ENCODE assay signal across 19 cellular contexts in the genomic region with DNA sequence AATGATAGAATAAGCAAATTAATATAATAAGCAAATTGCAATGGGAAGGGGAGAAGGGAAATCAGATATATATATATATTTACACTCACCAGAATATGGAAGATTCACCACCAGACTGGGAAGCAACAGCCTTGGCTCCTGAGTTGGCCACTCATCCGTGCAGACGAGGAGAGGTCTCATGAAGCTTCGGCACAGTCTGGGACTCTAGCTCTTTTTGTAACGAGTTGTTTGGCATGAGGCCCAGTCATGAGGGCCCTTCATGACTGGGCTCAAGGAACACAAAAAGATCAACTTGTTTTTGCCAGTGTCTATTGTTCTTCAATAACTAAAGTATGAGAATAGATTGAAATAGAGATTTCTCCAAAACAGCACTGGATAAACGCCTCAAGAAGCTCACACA.
DNase-seq lines count a peak whose midpoint lies in the region; ATAC-seq lines count a peak whose summit lies in the region.
"Had no signal": no experiment of that assay in that cellular context is flagged by ENCODE, and none has a peak within 500 bp of the region (broad histone marks: within the 10 kb centered on the region; RNA-seq: fewer than 3 reads in every experiment).

No MANE protein-coding gene starts in this region.

- DNase-seq in DMS79 (lab: John Stamatoyannopoulos, UW) (peak; percentile 70), NCI-H1092 treated with DMSO at 0.1 percent for 48 hours (lab: John Stamatoyannopoulos, UW) (peak; percentile 72), NCI-H345 treated with DMSO at 0.1 percent for 48 hours (lab: John Stamatoyannopoulos, UW; ENCODE audit: unreplicated experiment) (peak; percentile 70), globus pallidus (ENCODE audit: low spot score) (peak; percentile 42), inferior parietal cortex (ENCODE audit: extremely low spot score) (no peak), medulla oblongata (ENCODE audit: extremely low spot score) (no peak)
- no peak for DNase-seq in activated naive CD4-positive, alpha-beta T cell (lab: John Stamatoyannopoulos, UW)
- DNase-seq: Calu3; CD8-positive, alpha-beta memory T cell; DMS153; Kasumi-1; NCI-H1694 treated with DMSO at 0.1 percent for 48 hours; NCI-H2107; NCI-H226; NCI-H526 treated with DMSO at 0.1 percent for 48 hours; NK-92 treated with Interleukin-12 subunit alpha and Interleukin-12 subunit beta, amount 100 ng/mL, for 24 hours; SHP77 treated with DMSO at 0.1 percent for 48 hours; SK-N-SH had no signal

- no peak for ATAC-seq in HG02981 (IDR thresholded peaks at IDR 0.05; ENCODE audit: unreplicated experiment)

Comparison
In these comparisons a context has a peak if more than half of its experiments do, and no peak if none do; other contexts are left out.
1. DNase-seq: peak in DMS79 (single experiment), NCI-H1092 treated with DMSO at 0.1 percent for 48 hours (single experiment), NCI-H345 treated with DMSO at 0.1 percent for 48 hours (single experiment) and globus pallidus (single experiment); none in inferior parietal cortex (single experiment), medulla oblongata (single experiment) and activated naive CD4-positive, alpha-beta T cell (0 of 4).